Comparison of ENCODE assay signal across 9 cellular contexts in genomic region chr21:33286600-33287456, GRCh38. TPM values are rescaled to one million over a fixed set of nuclear protein-coding genes. Genes with fewer than 3 reads are reported as not detected.
DNase-seq lines count a peak whose midpoint lies in the region; ATAC-seq, FAIRE-seq and TF ChIP-seq lines count a peak whose summit lies in the region.
"Had no signal": no experiment of that assay in that cellular context is flagged by ENCODE, and none has a peak within 500 bp of the region (broad histone marks: within the 10 kb centered on the region; RNA-seq: fewer than 3 reads in every experiment).

No MANE protein-coding gene starts in this region.

- no peaks in the 10 kb centered on the region for H3K27me3 ChIP-seq in mucosa of rectum (ENCODE audit: control insufficient read depth in 2 of 2, insufficient read depth in 2 of 2, low read length in 2 of 2)

- ATAC-seq in A549, result peak; percentile 88 to 90
- no peak for ATAC-seq in GM18909 (IDR thresholded peaks at IDR 0.05; ENCODE audit: poor library complexity, unreplicated experiment)
- no peak for ATAC-seq in HG02642 (IDR thresholded peaks at IDR 0.05; ENCODE audit: poor library complexity, unreplicated experiment)

- H3K9ac ChIP-seq in mucosa of rectum (ENCODE audit: low read depth in 1 of 2, low read length in 2 of 2), result peak overlapping the region in 1 of 2 donors; percentile 38

- WGBS in A549 (ENCODE audit: missing lambda C conversion rate), result 27% methylated on average over 15 of the region's 15 CpGs

- peaks cover 39 to 51% of the 10 kb centered on the region in 2 donors for H3K36me3 ChIP-seq in mucosa of rectum (ENCODE audit: control insufficient read depth in 2 of 2, insufficient read depth in 2 of 2, low read length in 2 of 2)

- POLR2A ChIA-PET in A549 (lab: Yijun Ruan, JAX), result interaction anchor here (1.6 kb wide), 1 partner anchor 38 kb away, joined by 12 read pairs; the partner anchor contains the start of gene IFNAR1

- DNase-seq in A549 (ENCODE audit: low read depth in 1 of 2, low spot score in 1 of 2) (peak; percentile 33 to 84), NCI-H446 (lab: John Stamatoyannopoulos, UW) (peak; percentile 38 to 40), ureter (ENCODE audit: low spot score) (no peak), CD1c-positive myeloid dendritic cell (ENCODE audit: extremely low spot score) (no peak)
- DNase-seq: activated naive CD8-positive, alpha-beta T cell treated with anti-CD3 and anti-CD28 coated beads for 36 hours had no signal

- H3K4me1 ChIP-seq in A549 (peaks cover 31% of the 10 kb centered on the region), mucosa of rectum (ENCODE audit: control insufficient read depth in 2 of 2, insufficient read depth in 2 of 2, low read length in 2 of 2) (peaks cover 11 to 17% of the 10 kb centered on the region in 2 donors)

- FAIRE-seq in A549 (lab: Jason Lieb, UNC) (no peak), endometrium (lab: Jason Lieb, UNC) (peak; percentile 96)

- TF ChIP-seq CTCF in A549 (IDR thresholded peaks at IDR 0.05), result no peak

- H3K4me3 ChIP-seq in A549 (no peak overlapping the region; the same call in 2 of the 3 replicates), mucosa of rectum (ENCODE audit: low read length in 2 of 2) (no peak overlapping the region)

- H3K4me2 ChIP-seq in A549, result peak overlapping the region; percentile 66

- CTCF ChIA-PET in A549 (lab: Yijun Ruan, JAX), result interaction anchor here (1.1 to 1.4 kb wide), 2 partner anchors 15 to 193 kb away, joined by 3 read pairs; partner anchors contain the start of gene TMEM50B

- H3K9me3 ChIP-seq in A549, result no peaks in the 10 kb centered on the region
- H3K9me3 ChIP-seq in mucosa of rectum (ENCODE audit: control insufficient read depth in 2 of 2, low read length in 2 of 2), result no peaks in the 10 kb centered on the region

- no peak for TF ChIP-seq POLR2A in A549 (IDR thresholded peaks at IDR 0.05; ENCODE audit: low read length)

- TF ChIP-seq EP300 in A549 (IDR thresholded peaks at IDR 0.05), result no peak

- no peak for TF ChIP-seq RAD21 in A549 (conservative IDR thresholded peaks at IDR 0.05 in 1 of 2, IDR thresholded peaks at IDR 0.05 in 1 of 2)

- H3K27ac ChIP-seq in A549 (peak overlapping the region; percentile 74 to 82), mucosa of rectum (ENCODE audit: low read depth in 2 of 2, low read length in 2 of 2) (peak overlapping the region; percentile 38 to 61)

TF ChIP-seq in A549, 52 proteins besides CTCF, POLR2A, EP300 and RAD21:
- TF ChIP-seq JUN (IDR thresholded peaks at IDR 0.05) (peak in 1 of 2 experiments; percentile 42; a peak in 1 of 5 replicates), CBX8 (IDR thresholded peaks at IDR 0.05) (no peak), BCL3 (IDR thresholded peaks at IDR 0.05) (no peak)
TF ChIP-seq in A549: peak in this region for 1.

RNA-seq across cellular contexts. Expression of gene IL10RB, which starts 20.7 kb away (rescaled TPM):
- 31.9 and 34.9 TPM in 2 replicates for polyA plus RNA-seq in A549 (2011; rRNA removed)
- 14.2 and 15.6 TPM in 2 replicates for polyA plus RNA-seq in A549 (2012; cell fraction: cytosol; rRNA removed)
- polyA plus RNA-seq in A549 (2012; cell fraction: nucleus; rRNA removed), result 7.6 and 9.0 TPM in 2 replicates
- 16.8 to 18.0 TPM (median 17.0 TPM) in 3 replicates for polyA plus RNA-seq in A549 (2017; fragmentation: RNase III; extraction: RNeasy Plus Mini Kit Qiagen cat#74134 plus additional on column Dnase treatment)
- 33.6 and 34.5 TPM in 2 replicates for polyA minus RNA-seq in A549 (2011; rRNA and poly(A)+ RNA removed)
- 32.9 TPM for total RNA-seq in ureter

RNA-seq across cellular contexts. Expression of gene IFNAR1, which starts 37.9 kb away (rescaled TPM):
- polyA plus RNA-seq in A549 (2011; rRNA removed), result 13.2 and 14.2 TPM in 2 replicates
- 5.7 and 6.3 TPM in 2 replicates for polyA plus RNA-seq in A549 (2012; cell fraction: cytosol; rRNA removed)
- polyA plus RNA-seq in A549 (2012; cell fraction: nucleus; rRNA removed), result 1.7 and 3.2 TPM in 2 replicates
- 13.7 to 16.5 TPM (median 14.1 TPM) in 3 replicates for polyA plus RNA-seq in A549 (2017; fragmentation: RNase III; extraction: RNeasy Plus Mini Kit Qiagen cat#74134 plus additional on column Dnase treatment)
- polyA minus RNA-seq in A549 (2011; rRNA and poly(A)+ RNA removed), result 11.2 and 11.6 TPM in 2 replicates
- 48.7 TPM for total RNA-seq in ureter

RNA-seq across cellular contexts. Expression of gene IFNAR2, which starts 57.1 kb away (rescaled TPM):
- polyA plus RNA-seq in A549 (2011; rRNA removed) (39.6 and 40.5 TPM in 2 replicates), A549 (2017; fragmentation: RNase III; extraction: RNeasy Plus Mini Kit Qiagen cat#74134 plus additional on column Dnase treatment) (9.6 to 11.2 TPM (median 10.1 TPM) in 3 replicates)
- 9.5 and 11.6 TPM in 2 replicates for polyA plus RNA-seq in A549 (2012; cell fraction: cytosol; rRNA removed)
- 3.8 and 6.9 TPM in 2 replicates for polyA plus RNA-seq in A549 (2012; cell fraction: nucleus; rRNA removed)
- 14.2 and 14.9 TPM in 2 replicates for polyA minus RNA-seq in A549 (2011; rRNA and poly(A)+ RNA removed)
- total RNA-seq in ureter, result 55.2 TPM

Comparison
In these comparisons a context has a peak if more than half of its experiments do, and no peak if none do; other contexts are left out.
1. ATAC-seq: peak in A549 (2 of 2); none in GM18909 (single experiment) and HG02642 (single experiment).
2. DNase-seq: peak in A549 (2 of 2) and NCI-H446 (2 of 2); none in ureter (single experiment) and CD1c-positive myeloid dendritic cell (single experiment).